8 cellular contexts compared by ENCODE assay signal in genomic region chr19:47284324-47284899, GRCh38. TPM values are rescaled to one million over a fixed set of nuclear protein-coding genes. Genes with fewer than 3 reads are reported as not detected.
DNase-seq lines count a peak whose midpoint lies in the region; ATAC-seq, FAIRE-seq and TF ChIP-seq lines count a peak whose summit lies in the region.

No MANE protein-coding gene starts in this region.

- H4K20me1 ChIP-seq in osteoblast (ENCODE audit: insufficient read depth, low read length): peaks cover 3% of the 10 kb centered on the region

- ATAC-seq in GM21528 (IDR thresholded peaks at IDR 0.05; ENCODE audit: low FRiP score, unreplicated experiment) (no peak), HG02970 (IDR thresholded peaks at IDR 0.05; ENCODE audit: low FRiP score, unreplicated experiment) (no peak)

- H3K36me3 ChIP-seq in osteoblast (ENCODE audit: insufficient read depth, low read length): no peaks in the 10 kb centered on the region

- no peaks in the 10 kb centered on the region for H3K27me3 ChIP-seq in osteoblast (ENCODE audit: insufficient read depth, low read length)

- no peak overlapping the region for H3K27ac ChIP-seq in osteoblast (ENCODE audit: low read depth, low read length)

- TF ChIP-seq CTCF in GM10266 (IDR thresholded peaks at IDR 0.05; ENCODE audit: control insufficient read depth, insufficient read depth, low read depth, missing control alignments) (peak; percentile 81), osteoblast (IDR thresholded peaks at IDR 0.05; ENCODE audit: extremely low read depth, low read depth, low read length) (peak; percentile 90)

- H3K4me2 ChIP-seq in osteoblast (ENCODE audit: insufficient read depth, low read length): no peak overlapping the region

- no peaks in the 10 kb centered on the region for H3K79me2 ChIP-seq in osteoblast (ENCODE audit: insufficient read depth, low read length)

- no peak overlapping the region for H3K4me3 ChIP-seq in osteoblast (ENCODE audit: insufficient read depth, low read length)

- H2AFZ ChIP-seq in osteoblast (ENCODE audit: low read length): no peak overlapping the region

- H3K4me1 ChIP-seq in osteoblast (ENCODE audit: insufficient read depth, low read length): peaks cover 7% of the 10 kb centered on the region

- H3K9me3 ChIP-seq in osteoblast (ENCODE audit: low read depth, low read length): no peaks in the 10 kb centered on the region

- DNase-seq in AML-193 (lab: John Stamatoyannopoulos, UW) (peak; percentile 49 to 55), GM10266 (ENCODE audit: extremely low spot score) (peak; percentile 57), NCI-H187 treated with DMSO at 0.1 percent for 48 hours (lab: John Stamatoyannopoulos, UW) (peak; percentile 42), fibroblast of peridontal ligament (ENCODE audit: extremely low read depth) (peak; percentile 80), osteoblast (ENCODE audit: insufficient read length, low spot score, missing footprints) (peak; percentile 79)

- FAIRE-seq in TTC549 (lab: Jason Lieb, UNC): peak; percentile 55

RNA-seq across cellular contexts. Expression of gene INAFM1, which starts 9.7 kb away (rescaled TPM):
- 2.5 and 4.4 TPM in 2 replicates for total RNA-seq in osteoblast

RNA-seq across cellular contexts. Expression of gene C5AR1, which starts 25.2 kb away (rescaled TPM):
- 0.29 and 0.72 TPM in 2 replicates for total RNA-seq in osteoblast

RNA-seq across cellular contexts. Expression of gene CCDC9, which starts 28.1 kb away (rescaled TPM):
- 7.6 and 8.0 TPM in 2 replicates for total RNA-seq in osteoblast

RNA-seq across cellular contexts. Expression of gene C5AR2, which starts 47.6 kb away (rescaled TPM):
- 2.5 and 3.5 TPM in 2 replicates for total RNA-seq in osteoblast

RNA-seq across cellular contexts. Expression of gene BBC3, which starts 53.4 kb away (rescaled TPM):
- 26.8 and 28.2 TPM in 2 replicates for total RNA-seq in osteoblast
